Comparison of ENCODE assay signal across 25 cellular contexts in genomic region chr7:101701153-101701794, GRCh38.
"Had no signal": no experiment of that assay in that cellular context is flagged by ENCODE, and none has a peak within 500 bp of the region (broad histone marks: within the 10 kb centered on the region; RNA-seq: fewer than 3 reads in every experiment).

No MANE protein-coding gene starts in this region.

- H3K27me3 Mint-ChIP-seq: activated CD8-positive, alpha-beta T cell treated with anti-CD3 and anti-CD28 coated beads for 36 hours; activated T-cell treated with anti-CD3 and anti-CD28 coated beads, Interleukin-2, amount 50 U/mL, for 24 hours had no signal

- H3K4me1 Mint-ChIP-seq: activated CD4-positive, alpha-beta T cell treated with anti-CD3 and anti-CD28 coated beads, Interleukin-2, amount 10 ng/mL, durations not matched to agents 24 days and 14 days had no signal

- H3K27me3 ChIP-seq: body of pancreas had no signal

- H3K27ac ChIP-seq: adrenal gland, body of pancreas, breast epithelium, RWPE1, SK-N-MC, WERI-Rb-1 had no signal

- H3K4me3 Mint-ChIP-seq: activated CD4-positive, alpha-beta T cell treated with anti-CD3 and anti-CD28 coated beads, Interleukin-2, amount 10 ng/mL, durations not matched to agents 24 days and 14 days; activated CD8-positive, alpha-beta T cell treated with anti-CD3 and anti-CD28 coated beads for 36 hours; activated naive CD4-positive, alpha-beta T cell treated with anti-CD3 and anti-CD28 coated beads for 36 hours; activated T-cell treated with anti-CD3 and anti-CD28 coated beads, Interleukin-2, amount 50 U/mL, for 24 hours had no signal

- H3K27ac Mint-ChIP-seq: activated CD4-positive, alpha-beta T cell treated with anti-CD3 and anti-CD28 coated beads, Interleukin-2, amount 10 ng/mL, durations not matched to agents 24 days and 14 days; activated CD8-positive, alpha-beta T cell treated with anti-CD3 and anti-CD28 coated beads for 36 hours; activated naive CD4-positive, alpha-beta T cell treated with anti-CD3 and anti-CD28 coated beads for 36 hours; activated naive CD4-positive, alpha-beta T cell treated with anti-CD3 and anti-CD28 coated beads, Interleukin-2, amount 50 U/mL, for 72 hours; activated T-cell treated with anti-CD3 and anti-CD28 coated beads, Interleukin-2, amount 50 U/mL, for 24 hours; activated T-helper 2 cell treated with anti-CD3 and anti-CD28 coated beads, Interferon-gamma antibody, Interleukin-2, Interleukin-4, amounts not matched to agents 10 μg/mL and 5 μg/mL and 100 μg/mL, durations not matched to agents 14 hours and 24 hours and 36 hours had no signal

- H3K4me1 ChIP-seq: adrenal gland, body of pancreas, breast epithelium had no signal

- ATAC-seq: activated CD8-positive, alpha-beta T cell treated with anti-CD3 and anti-CD28 coated beads for 36 hours; activated naive CD4-positive, alpha-beta T cell treated with anti-CD3 and anti-CD28 coated beads, Interleukin-2, amount 50 U/mL, for 72 hours; body of pancreas; PC-3; Right ventricle myocardium inferior had no signal

- H3K36me3 ChIP-seq: adrenal gland, breast epithelium, WERI-Rb-1 had no signal

- H3K9me3 Mint-ChIP-seq: activated CD4-positive, alpha-beta T cell treated with anti-CD3 and anti-CD28 coated beads, Interleukin-2, amount 10 ng/mL, durations not matched to agents 24 days and 14 days; activated CD8-positive, alpha-beta T cell treated with anti-CD3 and anti-CD28 coated beads for 36 hours; activated naive CD4-positive, alpha-beta T cell treated with anti-CD3 and anti-CD28 coated beads for 36 hours; activated naive CD4-positive, alpha-beta T cell treated with anti-CD3 and anti-CD28 coated beads, Interleukin-2, amount 50 U/mL, for 72 hours; activated T-cell treated with anti-CD3 and anti-CD28 coated beads, Interleukin-2, amount 50 U/mL, for 24 hours; activated T-helper 2 cell treated with anti-CD3 and anti-CD28 coated beads, Interferon-gamma antibody, Interleukin-2, Interleukin-4, amounts not matched to agents 10 μg/mL and 5 μg/mL and 100 μg/mL, durations not matched to agents 14 hours and 24 hours and 36 hours had no signal

- H3K36me3 Mint-ChIP-seq: activated naive CD4-positive, alpha-beta T cell treated with anti-CD3 and anti-CD28 coated beads, Interleukin-2, amount 50 U/mL, for 72 hours had no signal

- H3K9me3 ChIP-seq: adrenal gland, body of pancreas, breast epithelium had no signal

- DNase-seq: activated CD4-positive, alpha-beta T cell treated with anti-CD3 and anti-CD28 coated beads, Interleukin-2, amount 10 ng/mL, durations not matched to agents 24 days and 14 days; activated CD4-positive, alpha-beta T cell treated with anti-CD3 and anti-CD28 coated beads, Interleukin-2, amount 50 U/mL, for 4 hours; activated CD8-positive, alpha-beta T cell treated with anti-CD3 and anti-CD28 coated beads for 36 hours; activated gamma-delta T cell treated with Interleukin-2 at 50 U/mL for 16 hours; activated naive CD4-positive, alpha-beta T cell treated with anti-CD3 and anti-CD28 coated beads for 36 hours; activated T-cell treated with anti-CD3 and anti-CD28 coated beads, Interleukin-2, amount 50 U/mL, for 24 hours; adrenal gland; body of pancreas; Karpas-422; KBM-7; NCI-H1105; NCI-H1417 treated with DMSO at 0.1 percent for 48 hours; NCI-H187 treated with DMSO at 0.1 percent for 48 hours; NCI-H2081 treated with DMSO at 0.1 percent for 48 hours; NCI-H345; NCI-H524 treated with DMSO at 0.1 percent for 48 hours; T1000; WERI-Rb-1 had no signal

- H3K4me3 ChIP-seq: adrenal gland, body of pancreas, breast epithelium, SK-N-MC had no signal
